Comparison of ENCODE assay signal across 20 cellular contexts in genomic region chr17:1068356-1068755, GRCh38.
"Had no signal": no experiment of that assay in that cellular context is flagged by ENCODE, and none has a peak within 500 bp of the region (broad histone marks: within the 10 kb centered on the region; RNA-seq: fewer than 3 reads in every experiment).

No MANE protein-coding gene starts in this region.

- ATAC-seq: left lobe of liver; naive thymus-derived CD4-positive, alpha-beta T cell; right lobe of liver; stimulated activated effector memory CD8-positive, alpha-beta T cell treated with anti-CD3 and anti-CD28 coated beads, Interleukin-12 subunit alpha, Interleukin-12 subunit beta, amount 100 ng/mL, for 72 hours had no signal

- H3K27ac ChIP-seq: coronary artery, hepatocyte, neural progenitor cell, ovary, right lobe of liver, tibial artery, vagina had no signal

- H3K4me1 Mint-ChIP-seq: endodermal cell; neural progenitor cell; stimulated activated effector memory CD8-positive, alpha-beta T cell treated with anti-CD3 and anti-CD28 coated beads, Interleukin-12 subunit alpha, Interleukin-12 subunit beta, amount 100 ng/mL, for 72 hours had no signal

- H3K27ac Mint-ChIP-seq: endodermal cell; neural progenitor cell; stimulated activated effector memory CD8-positive, alpha-beta T cell treated with anti-CD3 and anti-CD28 coated beads, Interleukin-12 subunit alpha, Interleukin-12 subunit beta, amount 100 ng/mL, for 72 hours; stimulated activated naive CD8-positive, alpha-beta T cell treated with anti-CD3 and anti-CD28 coated beads, Interleukin-15, Interleukin-2, amounts not matched to agents 100 ng/mL and 50 ng/mL, for 24 hours had no signal

- H3K4me3 Mint-ChIP-seq: endodermal cell; naive thymus-derived CD4-positive, alpha-beta T cell; neural progenitor cell; stimulated activated effector memory CD8-positive, alpha-beta T cell treated with anti-CD3 and anti-CD28 coated beads, Interleukin-12 subunit alpha, Interleukin-12 subunit beta, amount 100 ng/mL, for 72 hours; stimulated activated naive CD8-positive, alpha-beta T cell treated with anti-CD3 and anti-CD28 coated beads, Interleukin-15, Interleukin-2, amounts not matched to agents 100 ng/mL and 50 ng/mL, for 24 hours had no signal

- H3K4me1 ChIP-seq: neural progenitor cell, right lobe of liver, tibial artery, upper lobe of right lung, vagina had no signal

- H3K27me3 Mint-ChIP-seq: naive thymus-derived CD4-positive, alpha-beta T cell; stimulated activated naive CD8-positive, alpha-beta T cell treated with anti-CD3 and anti-CD28 coated beads, Interleukin-15, Interleukin-2, amounts not matched to agents 100 ng/mL and 50 ng/mL, for 24 hours had no signal

- DNase-seq: effector CD4-positive, alpha-beta T cell; foreskin melanocyte; kidney glomerular epithelial cell; mesendoderm; naive thymus-derived CD4-positive, alpha-beta T cell; ovary; stimulated activated CD4-positive, alpha-beta T cell treated with anti-CD3 and anti-CD28 coated beads, Interleukin-4, amount 100 ng/mL, for 1 hour; stimulated activated CD8-positive, alpha-beta memory T cell treated with anti-CD3 and anti-CD28 coated beads, Interleukin-4, amount 100 ng/mL, for 48 hours; tibial artery; upper lobe of right lung had no signal

- H3K27me3 ChIP-seq: hepatocyte, neural progenitor cell, ovary, right lobe of liver, tibial artery, upper lobe of right lung, vagina had no signal

- H3K36me3 ChIP-seq: neural progenitor cell, ovary had no signal

- H3K4me3 ChIP-seq: coronary artery, hepatocyte, lung, neural progenitor cell, ovary, right lobe of liver, tibial artery, upper lobe of right lung, vagina had no signal

- H3K9me3 ChIP-seq: ovary, right lobe of liver, tibial artery, upper lobe of right lung, vagina had no signal

- H3K9me3 Mint-ChIP-seq: stimulated activated naive CD8-positive, alpha-beta T cell treated with anti-CD3 and anti-CD28 coated beads, Interleukin-15, Interleukin-2, amounts not matched to agents 100 ng/mL and 50 ng/mL, for 24 hours had no signal
